Comparison of ENCODE assay signal across 24 cellular contexts in genomic region chr1:247740721-247741120, GRCh38. TPM values are rescaled to one million over a fixed set of nuclear protein-coding genes. Genes with fewer than 3 reads are reported as not detected.
DNase-seq lines count a peak whose midpoint lies in the region; ATAC-seq and TF ChIP-seq lines count a peak whose summit lies in the region.
"Had no signal": no experiment of that assay in that cellular context is flagged by ENCODE, and none has a peak within 500 bp of the region (broad histone marks: within the 10 kb centered on the region; RNA-seq: fewer than 3 reads in every experiment).

No MANE protein-coding gene starts in this region.

- H3K9me3 Mint-ChIP-seq in progenitor cell of endocrine pancreas (ENCODE audit: low read depth): peaks cover 19% of the 10 kb centered on the region
- H3K9me3 Mint-ChIP-seq: IgD-negative memory B cell had no signal

- ATAC-seq in GM19455 (IDR thresholded peaks at IDR 0.05; ENCODE audit: unreplicated experiment): no peak
- ATAC-seq: GM23338 had no signal

- DNase-seq in EL (peak; percentile 20), M059J (ENCODE audit: low read depth) (peak; percentile 16), SJSA1 (ENCODE audit: low read depth in 1 of 2, low spot score in 2 of 2) (no peak), hepatic stellate cell (ENCODE audit: low spot score) (peak; percentile 7), progenitor cell of endocrine pancreas (ENCODE audit: low spot score, unreplicated experiment) (no peak), NCI-H748 treated with DMSO at 0.1 percent for 48 hours (lab: John Stamatoyannopoulos, UW) (no peak)
- DNase-seq in activated CD4-positive, alpha-beta T cell treated with anti-CD3 and anti-CD28 coated beads, Interleukin-2, amount 50 U/mL, for 48 hours: no peak
- DNase-seq: DMS153, H9, HFFc6, NCI-H1092, NCI-H1417 treated with DMSO at 0.1 percent for 48 hours, NCI-H187, NCI-H2081 treated with DMSO at 0.1 percent for 48 hours, NCI-H2171 treated with DMSO at 0.1 percent for 48 hours, NCI-H526, SHP77 treated with DMSO at 0.1 percent for 48 hours, SK-N-SH had no signal

- H3K36me3 Mint-ChIP-seq in progenitor cell of endocrine pancreas (ENCODE audit: insufficient read depth): no peaks in the 10 kb centered on the region

- no peaks in the 10 kb centered on the region for H3K27me3 Mint-ChIP-seq in progenitor cell of endocrine pancreas

- TF ChIP-seq CTCF in progenitor cell of endocrine pancreas (IDR thresholded peaks at IDR 0.05; ENCODE audit: unreplicated experiment): no peak

- H3K27me3 ChIP-seq in SJSA1 (replicated peaks): no peaks in the 10 kb centered on the region

- no peak overlapping the region for H3K4me3 Mint-ChIP-seq in progenitor cell of endocrine pancreas (ENCODE audit: low read depth)
- H3K4me3 Mint-ChIP-seq: GM23338, H9, HFFc6, IgD-negative memory B cell had no signal

- no peak overlapping the region for H3K4me3 ChIP-seq in SJSA1
- H3K4me3 ChIP-seq: GM23338 had no signal

- no peaks in the 10 kb centered on the region for H3K4me1 Mint-ChIP-seq in progenitor cell of endocrine pancreas (ENCODE audit: low read depth)
- H3K4me1 Mint-ChIP-seq: GM23338, H9, IgD-negative memory B cell had no signal

- H3K27ac Mint-ChIP-seq in progenitor cell of endocrine pancreas: no peak overlapping the region
- H3K27ac Mint-ChIP-seq: GM23338, H9, IgD-negative memory B cell had no signal

- H3K27ac ChIP-seq in SJSA1: peak overlapping the region; percentile 87
- H3K27ac ChIP-seq: KMS-11, RWPE1 had no signal

- no peaks in the 10 kb centered on the region for H3K36me3 ChIP-seq in SJSA1

- 0 out of 2 replicates have a peak, but pooled peaks cover 7% of the 10 kb centered on the region for H3K9me3 ChIP-seq in SJSA1 (replicated peaks)
- H3K9me3 ChIP-seq: SK-N-SH had no signal

- H3K4me1 ChIP-seq in SJSA1 (replicated peaks): peaks cover 7% of the 10 kb centered on the region

RNA-seq across cellular contexts. Expression of gene OR14K1, which starts 2.3 kb away (rescaled TPM):
- total RNA-seq in M059J (2014; rRNA removed; shearing (Covaris generic)): not detected in 2 replicates
- total RNA-seq in SJSA1 (2014; rRNA removed; shearing (Covaris generic)): not detected in 2 replicates
- 0.33 TPM in 1 of 2 replicates, not detected in the other for total RNA-seq in progenitor cell of endocrine pancreas
- total RNA-seq: A172, H9, HFFc6 had no signal

RNA-seq across cellular contexts. Expression of gene OR14A2, which starts 7.2 kb away (rescaled TPM):
- not detected in 2 replicates for total RNA-seq in M059J (2014; rRNA removed; shearing (Covaris generic))
- not detected in 2 replicates for total RNA-seq in SJSA1 (2014; rRNA removed; shearing (Covaris generic))
- total RNA-seq in progenitor cell of endocrine pancreas: not detected in 2 replicates
- total RNA-seq: A172, GM23338, H9, HFFc6 had no signal

RNA-seq across cellular contexts. Expression of gene OR1C1, which starts 19.6 kb away (rescaled TPM):
- total RNA-seq in M059J (2014; rRNA removed; shearing (Covaris generic)): not detected in 2 replicates
- not detected in 2 replicates for total RNA-seq in SJSA1 (2014; rRNA removed; shearing (Covaris generic))
- total RNA-seq in progenitor cell of endocrine pancreas: not detected in 2 replicates
- total RNA-seq: A172, GM23338, H9, HFFc6 had no signal

RNA-seq across cellular contexts. Expression of gene OR6F1, which starts 24.3 kb away (rescaled TPM):
- total RNA-seq in M059J (2014; rRNA removed; shearing (Covaris generic)): not detected in 2 replicates
- total RNA-seq in SJSA1 (2014; rRNA removed; shearing (Covaris generic)): not detected in 2 replicates
- total RNA-seq in progenitor cell of endocrine pancreas: not detected in 2 replicates
- total RNA-seq: A172, GM23338, H9, HFFc6 had no signal

Comparison
In these comparisons a context has a peak if more than half of its experiments do, and no peak if none do; other contexts are left out.
1. DNase-seq: peak in EL (single experiment), M059J (single experiment) and hepatic stellate cell (single experiment); none in SJSA1 (0 of 2), progenitor cell of endocrine pancreas (single experiment), activated CD4-positive, alpha-beta T cell treated with anti-CD3 and anti-CD28 coated beads, Interleukin-2, amount 50 U/mL, for 48 hours (0 of 2) and NCI-H748 treated with DMSO at 0.1 percent for 48 hours (single experiment).